Comparison of ENCODE assay signal across 1 cellular context in the genomic region with DNA sequence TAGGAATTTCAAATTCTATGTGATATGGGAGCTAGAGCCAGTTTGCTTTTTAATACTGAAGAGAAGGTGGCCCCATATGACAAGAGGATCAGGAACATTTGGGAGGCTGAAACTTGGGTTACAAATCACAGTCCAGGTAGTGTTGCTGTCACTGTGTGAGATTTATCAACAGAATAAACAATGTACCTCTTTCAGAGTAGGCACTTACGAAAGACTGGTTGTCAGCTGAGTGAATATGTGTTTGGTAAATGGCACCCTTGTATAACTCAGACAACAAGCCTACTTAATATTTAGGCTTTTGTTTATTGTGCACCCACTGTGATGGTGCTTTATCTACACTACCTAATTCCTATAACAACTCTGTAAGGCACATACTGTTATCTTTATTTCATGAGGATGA.
TF ChIP-seq lines count a peak whose summit lies in the region.

No MANE protein-coding gene starts in this region.

TF ChIP-seq in HepG2, 621 proteins besides CTCF, POLR2A, EP300 and RAD21:
- TF ChIP-seq, protein P1, sequence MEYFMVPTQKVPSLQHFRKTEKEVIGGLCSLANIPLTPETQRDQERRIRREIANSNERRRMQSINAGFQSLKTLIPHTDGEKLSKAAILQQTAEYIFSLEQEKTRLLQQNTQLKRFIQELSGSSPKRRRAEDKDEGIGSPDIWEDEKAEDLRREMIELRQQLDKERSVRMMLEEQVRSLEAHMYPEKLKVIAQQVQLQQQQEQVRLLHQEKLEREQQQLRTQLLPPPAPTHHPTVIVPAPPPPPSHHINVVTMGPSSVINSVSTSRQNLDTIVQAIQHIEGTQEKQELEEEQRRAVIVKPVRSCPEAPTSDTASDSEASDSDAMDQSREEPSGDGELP (IDR thresholded peaks at IDR 0.05; ENCODE audit: borderline replicate concordance, low read depth), result peak; percentile 58; the same call in 1 of the 2 replicates
- peak; percentile 88 for TF ChIP-seq ZNF3 (CRISPR knock-in tag; IDR thresholded peaks at IDR 0.05)
- TF ChIP-seq FOSL2 (CRISPR knock-in tag; IDR thresholded peaks at IDR 0.05), result no peak
- TF ChIP-seq CEBPB (IDR thresholded peaks at IDR 0.05; ENCODE audit: borderline replicate concordance, low read depth, low read length), result no peak
- TF ChIP-seq ISL2 (CRISPR knock-in tag; IDR thresholded peaks at IDR 0.05), result 0 out of 2 replicates have a peak, but pooled peaks have one; percentile 21
- no peak for TF ChIP-seq FOXP1 (IDR thresholded peaks at IDR 0.05)
- peak; percentile 63; the same call in 1 of the 2 replicates for TF ChIP-seq FOXP1 (CRISPR knock-in tag; IDR thresholded peaks at IDR 0.05)
- no peak for TF ChIP-seq EEA1 (CRISPR knock-in tag; IDR thresholded peaks at IDR 0.05; ENCODE audit: borderline replicate concordance)
- TF ChIP-seq, protein P2, sequence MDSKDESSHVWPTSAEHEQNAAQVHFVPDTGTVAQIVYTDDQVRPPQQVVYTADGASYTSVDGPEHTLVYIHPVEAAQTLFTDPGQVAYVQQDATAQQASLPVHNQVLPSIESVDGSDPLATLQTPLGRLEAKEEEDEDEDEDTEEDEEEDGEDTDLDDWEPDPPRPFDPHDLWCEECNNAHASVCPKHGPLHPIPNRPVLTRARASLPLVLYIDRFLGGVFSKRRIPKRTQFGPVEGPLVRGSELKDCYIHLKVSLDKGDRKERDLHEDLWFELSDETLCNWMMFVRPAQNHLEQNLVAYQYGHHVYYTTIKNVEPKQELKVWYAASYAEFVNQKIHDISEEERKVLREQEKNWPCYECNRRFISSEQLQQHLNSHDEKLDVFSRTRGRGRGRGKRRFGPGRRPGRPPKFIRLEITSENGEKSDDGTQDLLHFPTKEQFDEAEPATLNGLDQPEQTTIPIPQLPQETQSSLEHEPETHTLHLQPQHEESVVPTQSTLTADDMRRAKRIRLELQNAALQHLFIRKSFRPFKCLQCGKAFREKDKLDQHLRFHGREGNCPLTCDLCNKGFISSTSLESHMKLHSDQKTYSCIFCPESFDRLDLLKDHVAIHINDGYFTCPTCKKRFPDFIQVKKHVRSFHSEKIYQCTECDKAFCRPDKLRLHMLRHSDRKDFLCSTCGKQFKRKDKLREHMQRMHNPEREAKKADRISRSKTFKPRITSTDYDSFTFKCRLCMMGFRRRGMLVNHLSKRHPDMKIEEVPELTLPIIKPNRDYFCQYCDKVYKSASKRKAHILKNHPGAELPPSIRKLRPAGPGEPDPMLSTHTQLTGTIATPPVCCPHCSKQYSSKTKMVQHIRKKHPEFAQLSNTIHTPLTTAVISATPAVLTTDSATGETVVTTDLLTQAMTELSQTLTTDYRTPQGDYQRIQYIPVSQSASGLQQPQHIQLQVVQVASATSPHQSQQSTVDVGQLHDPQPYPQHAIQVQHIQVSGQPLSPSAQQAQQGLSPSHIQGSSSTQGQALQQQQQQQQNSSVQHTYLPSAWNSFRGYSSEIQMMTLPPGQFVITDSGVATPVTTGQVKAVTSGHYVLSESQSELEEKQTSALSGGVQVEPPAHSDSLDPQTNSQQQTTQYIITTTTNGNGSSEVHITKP (CRISPR knock-in tag; IDR thresholded peaks at IDR 0.05; ENCODE audit: low read depth), result no peak
- TF ChIP-seq HMG20B (CRISPR knock-in tag; conservative IDR thresholded peaks at IDR 0.05), result peak; percentile 65
- no peak for TF ChIP-seq SIX1 (CRISPR knock-in tag; IDR thresholded peaks at IDR 0.05; ENCODE audit: borderline replicate concordance)
- TF ChIP-seq SOX6 (IDR thresholded peaks at IDR 0.05), result no peak
- peak; percentile 29; the same call in 1 of the 2 replicates for TF ChIP-seq SOX6 (CRISPR knock-in tag; IDR thresholded peaks at IDR 0.05)
- peak; percentile 95 for TF ChIP-seq GFI1 (CRISPR knock-in tag; IDR thresholded peaks at IDR 0.05; ENCODE audit: borderline replicate concordance)
- TF ChIP-seq NFE2L2 (IDR thresholded peaks at IDR 0.05; ENCODE audit: low read length), result no peak
- TF ChIP-seq PHB2 (IDR thresholded peaks at IDR 0.05; ENCODE audit: partially characterized antibody), result no peak
- no peak for TF ChIP-seq SOX13 (IDR thresholded peaks at IDR 0.05)
- TF ChIP-seq SOX13 (CRISPR knock-in tag; conservative IDR thresholded peaks at IDR 0.05 in 1 of 2, IDR thresholded peaks at IDR 0.05 in 1 of 2), result peak in 1 of 2 experiments; percentile 40; a peak in 1 of 4 replicates
- 0 out of 2 replicates have a peak, but pooled peaks have one; percentile 5 for TF ChIP-seq HNF4A (CRISPR knock-in tag; IDR thresholded peaks at IDR 0.05)
- TF ChIP-seq HMG20A (CRISPR knock-in tag; IDR thresholded peaks at IDR 0.05; ENCODE audit: borderline replicate concordance), result peak; percentile 38; the same call in 1 of the 2 replicates
- TF ChIP-seq ZSCAN20 (CRISPR knock-in tag; IDR thresholded peaks at IDR 0.05; ENCODE audit: borderline replicate concordance), result no peak
- peak; percentile 71 for TF ChIP-seq FOXP4 (CRISPR knock-in tag; IDR thresholded peaks at IDR 0.05)
- TF ChIP-seq ARID5B (CRISPR knock-in tag; IDR thresholded peaks at IDR 0.05), result 0 out of 2 replicates have a peak, but pooled peaks have one; percentile 24
- no peak for TF ChIP-seq FOXA1 (IDR thresholded peaks at IDR 0.05)
- 0 out of 2 replicates have a peak, but pooled peaks have one; percentile 12 for TF ChIP-seq FOXA1 (CRISPR knock-in tag; IDR thresholded peaks at IDR 0.05)
